Comparison of ENCODE assay signal across 8 cellular contexts in genomic region chr6:3118353-3119039, GRCh38. TPM values are rescaled to one million over a fixed set of nuclear protein-coding genes. Genes with fewer than 3 reads are reported as not detected.
DNase-seq lines count a peak whose midpoint lies in the region; ATAC-seq and TF ChIP-seq lines count a peak whose summit lies in the region.

TSS of gene BPHL (plus strand) at chr6:3118711. CDS start at chr6:3118741, 30 bp downstream.

- H3K4me3 ChIP-seq in AG09309 (ENCODE audit: control insufficient read depth, low read depth, low read length) (peak within 1 kb of the TSS; percentile 72), spleen (peak within 1 kb of the TSS; percentile 73 to 84 (median 83))

- ATAC-seq in GM19023 (IDR thresholded peaks at IDR 0.05; ENCODE audit: unreplicated experiment) (peak; percentile 90), HG03196 (IDR thresholded peaks at IDR 0.05; ENCODE audit: unreplicated experiment) (peak; percentile 91)

- TF ChIP-seq CTCF in AG09309 (IDR thresholded peaks at IDR 0.05; ENCODE audit: control insufficient read depth, insufficient read depth, low read depth, low read length, missing control alignments) (no peak), spleen (IDR thresholded peaks at IDR 0.05 in 8 of 11, conservative IDR thresholded peaks at IDR 0.05 in 3 of 11) (peak in 3 of 11 experiments; percentile 21 to 36 (median 26))

- no peaks in the 10 kb centered on the region for H3K27me3 ChIP-seq in spleen (replicated peaks in 1 of 7)

- H3K27ac ChIP-seq in spleen = peak within 1 kb of the TSS; percentile 73 to 96 (median 94)

- TF ChIP-seq POLR2A in spleen (IDR thresholded peaks at IDR 0.05) = peak in 2 of 3 donors; percentile 14 to 39

- DNase-seq in AG09309 (ENCODE audit: low read depth) (peak; percentile 59), NCI-H226 (peak; percentile 77), inferior parietal cortex (ENCODE audit: extremely low spot score) (peak; percentile 91), spleen (peak; percentile 100)
- DNase-seq in activated CD4-positive, CD25-positive, alpha-beta regulatory T cell (lab: John Stamatoyannopoulos, UW) = peak; percentile 98 to 99 (median 98)
- peak; percentile 98 for DNase-seq in central memory CD4-positive, alpha-beta T cell

- 0 to 1% (median 0%) methylated on average over 8 to 89 of the region's 89 CpGs for WGBS in spleen, 5 donors

- H3K36me3 ChIP-seq in spleen = peaks cover 0 to 22% (median 18%) of the 10 kb centered on the region in 6 donors

- H3K9me3 ChIP-seq in spleen = no peaks in the 10 kb centered on the region

- peaks cover 4 to 32% (median 19%) of the 10 kb centered on the region in 6 donors for H3K4me1 ChIP-seq in spleen

- intact Hi-C loops in spleen (cut with DNase I; ENCODE audit: low total_unique reads) = no loop called here

RNA-seq across cellular contexts. Expression of gene BPHL, which starts in this region (rescaled TPM):
- 10 to 100 TPM in 2 of 7 donors, 1 to 10 TPM in 5; 6.6 to 11.3 (median 9.2) TPM for total RNA-seq in spleen
- polyA plus RNA-seq in spleen = 10 to 100 TPM in 2 of 3 donors, 1 to 10 TPM in 1; 8.7 to 11.0 (median 10.8) TPM

Comparison
In these comparisons a context has a peak if more than half of its experiments do, and no peak if none do; other contexts are left out.
1. Peak in every context shown above with its lines: DNase-seq, ATAC-seq, H3K4me3 ChIP-seq and H3K27ac ChIP-seq.